1 cellular context compared by ENCODE assay signal in the genomic region with DNA sequence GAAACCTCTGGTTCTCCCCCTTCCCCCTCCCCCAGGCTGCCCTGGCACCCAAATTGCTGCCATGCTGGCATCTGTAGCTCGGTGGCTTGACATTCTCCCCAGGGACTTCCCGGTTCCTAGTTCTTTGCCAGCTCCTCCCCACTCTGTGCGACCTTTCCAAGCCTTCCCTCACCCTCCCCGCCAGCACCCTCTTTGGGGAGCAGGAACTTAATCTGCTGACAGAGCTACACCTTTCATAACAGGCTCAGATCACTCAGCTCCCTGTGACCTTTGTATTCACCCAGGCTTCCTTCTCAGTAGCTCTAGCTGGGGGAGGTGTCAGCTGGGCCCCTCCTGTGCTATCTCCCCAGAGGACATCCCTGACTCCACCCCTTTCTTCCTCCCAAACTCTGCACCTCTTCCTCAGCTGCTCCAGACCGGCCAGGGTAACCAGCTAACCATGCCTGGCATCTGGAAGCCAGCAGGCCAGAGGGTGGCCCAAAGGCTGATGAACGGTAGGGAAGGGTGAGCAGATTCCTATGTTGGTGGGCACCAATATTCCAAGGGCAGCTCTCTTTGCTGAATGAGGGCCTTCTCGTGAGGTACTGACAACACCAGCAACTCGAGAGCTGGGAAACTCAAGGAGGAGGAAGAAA.
TF ChIP-seq lines count a peak whose summit lies in the region.

No MANE protein-coding gene starts in this region.

TF ChIP-seq in IMR-90, 13 proteins besides CTCF, POLR2A, EP300 and RAD21:
- TF ChIP-seq FOS (IDR thresholded peaks at IDR 0.05; ENCODE audit: low read depth, low read length) (no peak), NFE2L2 (IDR thresholded peaks at IDR 0.05; ENCODE audit: low read depth, low read length) (no peak), MAFK (IDR thresholded peaks at IDR 0.05; ENCODE audit: low read depth, low read length) (no peak), CEBPB (IDR thresholded peaks at IDR 0.05; ENCODE audit: low read depth, low read length) (no peak), BHLHE40 (IDR thresholded peaks at IDR 0.05; ENCODE audit: low read depth, low read length) (no peak), SMC3 (IDR thresholded peaks at IDR 0.05; ENCODE audit: low read depth, low read length) (no peak), RCOR1 (IDR thresholded peaks at IDR 0.05; ENCODE audit: insufficient replicate concordance, low read length) (no peak), MXI1 (IDR thresholded peaks at IDR 0.05; ENCODE audit: borderline replicate concordance, low read depth, low read length) (no peak), CHD1 (IDR thresholded peaks at IDR 0.05; ENCODE audit: low read depth, low read length) (no peak), RFX5 (IDR thresholded peaks at IDR 0.05; ENCODE audit: low read depth, low read length) (no peak; the same call in 1 of the 2 replicates)
- TF ChIP-seq, protein P1, sequence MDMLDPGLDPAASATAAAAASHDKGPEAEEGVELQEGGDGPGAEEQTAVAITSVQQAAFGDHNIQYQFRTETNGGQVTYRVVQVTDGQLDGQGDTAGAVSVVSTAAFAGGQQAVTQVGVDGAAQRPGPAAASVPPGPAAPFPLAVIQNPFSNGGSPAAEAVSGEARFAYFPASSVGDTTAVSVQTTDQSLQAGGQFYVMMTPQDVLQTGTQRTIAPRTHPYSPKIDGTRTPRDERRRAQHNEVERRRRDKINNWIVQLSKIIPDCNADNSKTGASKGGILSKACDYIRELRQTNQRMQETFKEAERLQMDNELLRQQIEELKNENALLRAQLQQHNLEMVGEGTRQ (IDR thresholded peaks at IDR 0.05; ENCODE audit: low read depth, low read length), result no peak
- TF ChIP-seq, protein P2, sequence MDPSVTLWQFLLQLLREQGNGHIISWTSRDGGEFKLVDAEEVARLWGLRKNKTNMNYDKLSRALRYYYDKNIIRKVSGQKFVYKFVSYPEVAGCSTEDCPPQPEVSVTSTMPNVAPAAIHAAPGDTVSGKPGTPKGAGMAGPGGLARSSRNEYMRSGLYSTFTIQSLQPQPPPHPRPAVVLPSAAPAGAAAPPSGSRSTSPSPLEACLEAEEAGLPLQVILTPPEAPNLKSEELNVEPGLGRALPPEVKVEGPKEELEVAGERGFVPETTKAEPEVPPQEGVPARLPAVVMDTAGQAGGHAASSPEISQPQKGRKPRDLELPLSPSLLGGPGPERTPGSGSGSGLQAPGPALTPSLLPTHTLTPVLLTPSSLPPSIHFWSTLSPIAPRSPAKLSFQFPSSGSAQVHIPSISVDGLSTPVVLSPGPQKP (IDR thresholded peaks at IDR 0.05; ENCODE audit: borderline replicate concordance, low read depth, low read length), result no peak
